17 cellular contexts compared by ENCODE assay signal in genomic region chr2:216735086-216735485, GRCh38. TPM values are rescaled to one million over a fixed set of nuclear protein-coding genes. Genes with fewer than 3 reads are reported as not detected.
DNase-seq lines count a peak whose midpoint lies in the region; ATAC-seq and TF ChIP-seq lines count a peak whose summit lies in the region.
"Had no signal": no experiment of that assay in that cellular context is flagged by ENCODE, and none has a peak within 500 bp of the region (broad histone marks: within the 10 kb centered on the region; RNA-seq: fewer than 3 reads in every experiment).

No MANE protein-coding gene starts in this region.

- H3K27me3 ChIP-seq in IMR-90 (ENCODE audit: control insufficient read depth, insufficient read depth, low read length) (peaks cover 11% of the 10 kb centered on the region), smooth muscle cell (ENCODE audit: low read depth) (no peaks in the 10 kb centered on the region), foreskin keratinocyte (peaks cover 6% of the 10 kb centered on the region)
- H3K27me3 ChIP-seq: body of pancreas had no signal

- H3K56ac ChIP-seq in IMR-90 (ENCODE audit: extremely low read depth, insufficient read depth, low read length) = no peak overlapping the region; the same call in 1 of the 2 replicates

- H4K20me1 ChIP-seq in IMR-90 (ENCODE audit: insufficient read depth, low read length) (no peaks in the 10 kb centered on the region), smooth muscle cell (ENCODE audit: low read depth) (no peaks in the 10 kb centered on the region)

- H2AK5ac ChIP-seq in IMR-90 (ENCODE audit: low read depth, low read length) = peak overlapping the region; percentile 53

- H3K4me3 ChIP-seq in IMR-90 (ENCODE audit: insufficient read depth, low read depth, low read length) = no peak overlapping the region
- H3K4me3 ChIP-seq in smooth muscle cell = no peak overlapping the region
- H3K4me3 ChIP-seq: body of pancreas had no signal

- H3K79me1 ChIP-seq in IMR-90 (ENCODE audit: low read depth in 1 of 2, low read length in 2 of 2) = no peaks in the 10 kb centered on the region

- TF ChIP-seq CTCF in IMR-90 (conservative IDR thresholded peaks at IDR 0.05; ENCODE audit: low read depth, low read length) (no peak), smooth muscle cell (IDR thresholded peaks at IDR 0.05; ENCODE audit: borderline replicate concordance, insufficient read depth, poor library complexity, severe bottlenecking) (no peak), foreskin keratinocyte (conservative IDR thresholded peaks at IDR 0.05) (no peak)

- peaks cover 17% of the 10 kb centered on the region for H3K4me1 ChIP-seq in IMR-90 (ENCODE audit: control insufficient read depth, insufficient read depth, low read length)
- peaks cover 12% of the 10 kb centered on the region for H3K4me1 ChIP-seq in smooth muscle cell (ENCODE audit: low read depth)
- H3K4me1 ChIP-seq in foreskin keratinocyte = no peaks in the 10 kb centered on the region
- H3K4me1 ChIP-seq: body of pancreas had no signal

- POLR2A ChIA-PET in IMR-90 (lab: Charles Lee; ENCODE audit: unreplicated experiment) = no interaction called here

- H4K91ac ChIP-seq in IMR-90 (ENCODE audit: insufficient read depth, low read depth, low read length) = peak overlapping the region; percentile 38; the same call in 1 of the 2 replicates

- peaks cover 5% of the 10 kb centered on the region; the same call in 1 of the 2 replicates for H3K9me1 ChIP-seq in IMR-90 (ENCODE audit: insufficient read depth, low read length)

- no TSS peak for BruUV-seq in IMR-90 (replicated peaks; lab: Mats Ljungman, UMichigan)

- H3F3A ChIP-seq in smooth muscle cell (ENCODE audit: low read depth) = no peaks in the 10 kb centered on the region

- H3K27ac ChIP-seq in IMR-90 (ENCODE audit: insufficient read depth, low read length) = peak overlapping the region; percentile 96; the same call in 1 of the 2 replicates
- H3K27ac ChIP-seq in smooth muscle cell (ENCODE audit: low read depth) = peak overlapping the region; percentile 42
- no peak overlapping the region for H3K27ac ChIP-seq in foreskin keratinocyte
- H3K27ac ChIP-seq: body of pancreas, KMS-11 had no signal

- peak overlapping the region; percentile 97; the same call in 1 of the 2 replicates for H4K5ac ChIP-seq in IMR-90 (ENCODE audit: low read depth, low read length)

- H2AFZ ChIP-seq in IMR-90 (replicated peaks; ENCODE audit: low read length, poor library complexity) = peak overlapping the region; percentile 56
- no peak overlapping the region for H2AFZ ChIP-seq in smooth muscle cell (ENCODE audit: low read depth)

- TF ChIP-seq RAD21 in IMR-90 (IDR thresholded peaks at IDR 0.05; ENCODE audit: low read length) = no peak

- H2BK15ac ChIP-seq in IMR-90 (ENCODE audit: low read depth, low read length) = peak overlapping the region; percentile 95; the same call in 1 of the 3 replicates

- H3K9me3 ChIP-seq in IMR-90 (ENCODE audit: control insufficient read depth, insufficient read depth, low read length) (no peaks in the 10 kb centered on the region), smooth muscle cell (replicated peaks; ENCODE audit: low read depth) (no peaks in the 10 kb centered on the region)
- H3K9me3 ChIP-seq: body of pancreas had no signal

- CTCF ChIA-PET in IMR-90 (lab: Yijun Ruan, JAX) = interaction anchor here (1.0 kb wide), 1 partner anchor 408 kb away, joined by 3 read pairs; no protein-coding TSS in a partner anchor

- H3K23ac ChIP-seq in IMR-90 (ENCODE audit: low read depth, low read length) = no peak overlapping the region

- peak overlapping the region in 1 of 2 experiments; percentile 73; a peak in 1 of 4 replicates for H4K8ac ChIP-seq in IMR-90 (ENCODE audit: low read depth in 2 of 2, low read length in 2 of 2)

- peak overlapping the region; percentile 65; the same call in 1 of the 2 replicates for H3K14ac ChIP-seq in IMR-90 (replicated peaks; ENCODE audit: low read depth, low read length)

- ATAC-seq in IMR-90 (ENCODE audit: low read depth) = peak; percentile 83
- no peak for ATAC-seq in GM18909 (IDR thresholded peaks at IDR 0.05; ENCODE audit: poor library complexity, unreplicated experiment)
- no peak for ATAC-seq in foreskin keratinocyte
- ATAC-seq: activated CD8-positive, alpha-beta T cell treated with anti-CD3 and anti-CD28 coated beads for 36 hours; body of pancreas had no signal

- no peaks in the 10 kb centered on the region for H3K36me3 ChIP-seq in IMR-90 (ENCODE audit: control insufficient read depth, insufficient read depth, low read length)
- H3K36me3 ChIP-seq in smooth muscle cell (ENCODE audit: low read depth) = no peaks in the 10 kb centered on the region

- H2BK120ac ChIP-seq in IMR-90 (ENCODE audit: low read depth, low read length) = peak overlapping the region; percentile 92

- H2AK9ac ChIP-seq in IMR-90 (replicated peaks; ENCODE audit: low read depth, low read length, poor library complexity) = no peak overlapping the region

- no peak for TF ChIP-seq POLR2A in IMR-90 (IDR thresholded peaks at IDR 0.05; ENCODE audit: low read depth, low read length)

- peak overlapping the region; percentile 64 for H3K4ac ChIP-seq in IMR-90 (ENCODE audit: low read depth, low read length)

- H3K18ac ChIP-seq in IMR-90 (ENCODE audit: low read depth, low read length) = peak overlapping the region; percentile 88; the same call in 1 of the 2 replicates

- no CpG with 5 or more reads among the region's 6 CpGs for WGBS in IMR-90 (ENCODE audit: extremely low coverage in 2 of 2, insufficient read length in 1 of 2), 2 experiments
- 43% methylated on average over 6 of the region's 6 CpGs for WGBS in smooth muscle cell (ENCODE audit: low lambda C conversion rate)

- dilution Hi-C loops in IMR-90 (cut with HindIII; ENCODE audit: low sequenced_read_pairs, unreplicated experiment) = no loop called here

- peak overlapping the region; percentile 76; the same call in 1 of the 2 replicates for H3K4me2 ChIP-seq in IMR-90 (ENCODE audit: low read depth, low read length)
- H3K4me2 ChIP-seq in smooth muscle cell = peak overlapping the region; percentile 70
- H3K4me2 ChIP-seq: KMS-11 had no signal

- DNase-seq in IMR-90 (peak; percentile 66), epidermal melanocyte (ENCODE audit: insufficient read length, low spot score) (peak; percentile 41), islet precursor cell (peak; percentile 13), smooth muscle cell (lab: John Stamatoyannopoulos, UW; ENCODE audit: unreplicated experiment) (no peak), NCI-H187 treated with DMSO at 0.1 percent for 48 hours (lab: John Stamatoyannopoulos, UW) (no peak), NCI-H1436 treated with DMSO at 0.1 percent for 48 hours (lab: John Stamatoyannopoulos, UW) (no peak), foreskin keratinocyte (no peak)
- DNase-seq: activated CD8-positive, alpha-beta T cell treated with anti-CD3 and anti-CD28 coated beads for 36 hours; endodermal cell; H9; midbrain; SHP77; stimulated activated CD4-positive, alpha-beta T cell treated with anti-CD3 and anti-CD28 coated beads, Interleukin-1b, Interleukin-23, amount 100 ng/mL, for 48 hours; stimulated activated CD8-positive, alpha-beta memory T cell treated with anti-CD3 and anti-CD28 coated beads, Interleukin-4, amount 100 ng/mL, for 48 hours had no signal

- H2BK20ac ChIP-seq in IMR-90 (ENCODE audit: low read depth, low read length) = peak overlapping the region; percentile 89; the same call in 1 of the 2 replicates

- peak overlapping the region; percentile 64; the same call in 1 of the 2 replicates for H3K9ac ChIP-seq in IMR-90 (ENCODE audit: low read depth, low read length)
- H3K9ac ChIP-seq in smooth muscle cell (ENCODE audit: low read depth) = no peak overlapping the region
- H3K9ac ChIP-seq: KMS-11 had no signal

- no peaks in the 10 kb centered on the region for H3K79me2 ChIP-seq in smooth muscle cell (ENCODE audit: low read depth)

- intact Hi-C loops in IMR-90 (cut with micrococcal nuclease) = no loop called here

- in situ Hi-C loops in IMR-90 (cut with MboI; ENCODE audit: low sequenced_read_pairs) = no loop called here

- H2BK5ac ChIP-seq in IMR-90 (ENCODE audit: low read depth, low read length, poor library complexity, severe bottlenecking) = no peak overlapping the region

TF ChIP-seq in IMR-90, 13 proteins besides CTCF, POLR2A, EP300 and RAD21:
- TF ChIP-seq RCOR1 (IDR thresholded peaks at IDR 0.05; ENCODE audit: insufficient replicate concordance, low read length) = no peak
- peak; percentile 76; the same call in 1 of the 2 replicates for TF ChIP-seq BHLHE40 (IDR thresholded peaks at IDR 0.05; ENCODE audit: low read depth, low read length)
- TF ChIP-seq CEBPB (IDR thresholded peaks at IDR 0.05; ENCODE audit: low read depth, low read length) = peak; percentile 49; the same call in 1 of the 2 replicates
- TF ChIP-seq, protein P1, sequence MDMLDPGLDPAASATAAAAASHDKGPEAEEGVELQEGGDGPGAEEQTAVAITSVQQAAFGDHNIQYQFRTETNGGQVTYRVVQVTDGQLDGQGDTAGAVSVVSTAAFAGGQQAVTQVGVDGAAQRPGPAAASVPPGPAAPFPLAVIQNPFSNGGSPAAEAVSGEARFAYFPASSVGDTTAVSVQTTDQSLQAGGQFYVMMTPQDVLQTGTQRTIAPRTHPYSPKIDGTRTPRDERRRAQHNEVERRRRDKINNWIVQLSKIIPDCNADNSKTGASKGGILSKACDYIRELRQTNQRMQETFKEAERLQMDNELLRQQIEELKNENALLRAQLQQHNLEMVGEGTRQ (IDR thresholded peaks at IDR 0.05; ENCODE audit: low read depth, low read length) = peak; percentile 21; the same call in 1 of the 2 replicates

RNA-seq across cellular contexts. Expression of gene IGFBP5, which starts 39.7 kb away (rescaled TPM):
- total RNA-seq in IMR-90 (2012; rRNA removed) (392 and 433 TPM in 2 replicates), smooth muscle cell (766 and 787 TPM in 2 replicates), foreskin keratinocyte (0.20 and 0.28 TPM in 2 replicates)
- polyA plus RNA-seq in IMR-90 (2012; rRNA removed) (1,339 and 1,767 TPM in 2 replicates), smooth muscle cell (381 and 426 TPM in 2 replicates), foreskin keratinocyte (0.07 and 0.19 TPM in 2 replicates)
- 847 and 1,056 TPM in 2 replicates for polyA plus RNA-seq in IMR-90 (2012; cell fraction: cytosol; rRNA removed)
- polyA plus RNA-seq in IMR-90 (2012; cell fraction: nucleus; rRNA removed; ENCODE audit: low replicate concordance) = 732 and 841 TPM in 2 replicates
- total RNA-seq: activated CD8-positive, alpha-beta T cell treated with anti-CD3 and anti-CD28 coated beads for 36 hours had no signal

Comparison
In these comparisons a context has a peak if more than half of its experiments do, and no peak if none do; other contexts are left out.
1. DNase-seq: peak in IMR-90 (single experiment), epidermal melanocyte (single experiment) and islet precursor cell (single experiment); none in smooth muscle cell (single experiment), NCI-H187 treated with DMSO at 0.1 percent for 48 hours (single experiment), NCI-H1436 treated with DMSO at 0.1 percent for 48 hours (single experiment) and foreskin keratinocyte (0 of 2).
2. RNA of gene IGFBP5, which starts 39.7 kb away (total RNA-seq): 766 to 787 TPM in smooth muscle cell and 392 to 433 TPM in IMR-90; 0.20 to 0.28 TPM in foreskin keratinocyte; every median in the first group is over 100 times any median in the second.